In genomic region chr3:129597087-129597791, GRCh38 we compare ENCODE assay signal across 11 cellular contexts. TPM values are rescaled to one million over a fixed set of nuclear protein-coding genes. Genes with fewer than 3 reads are reported as not detected.
A peak's percentile ranks its signal among the peaks of the same experiment; 100 is the strongest.
DNase-seq lines count a peak whose midpoint lies in the region; ATAC-seq, FAIRE-seq and TF ChIP-seq lines count a peak whose summit lies in the region.
"Had no signal": no experiment of that assay in that cellular context is flagged by ENCODE, and none has a peak within 500 bp of the region (broad histone marks: within the 10 kb centered on the region; RNA-seq: fewer than 3 reads in every experiment).

No MANE protein-coding gene starts in this region.

- H3K79me2 ChIP-seq in H1 (ENCODE audit: control insufficient read depth in 1 of 2, insufficient read depth in 2 of 2, low read length in 2 of 2) = peaks cover 0 to 21% of the 10 kb centered on the region in 2 experiments; a peak in 2 of 4 replicates

- H3K9me3 ChIP-seq in H1 (ENCODE audit: insufficient read depth in 2 of 2, low read depth in 1 of 2, low read length in 1 of 2) (no peaks in the 10 kb centered on the region), mucosa of rectum (ENCODE audit: control insufficient read depth in 2 of 2, low read length in 2 of 2) (no peaks in the 10 kb centered on the region), vagina (no peaks in the 10 kb centered on the region)

- H2AFZ ChIP-seq in H1 (ENCODE audit: low read length) = no peak overlapping the region

- H2BK120ac ChIP-seq in H1 (replicated peaks; ENCODE audit: low read depth, low read length) = no peak overlapping the region

- peak overlapping the region; percentile 46 for H4K91ac ChIP-seq in H1 (replicated peaks; ENCODE audit: insufficient read length, low read length)

- no peak overlapping the region for H4K5ac ChIP-seq in H1 (ENCODE audit: insufficient read length, low read depth, low read length)

- POLR2A ChIA-PET in H1 (lab: Charles Lee; ENCODE audit: partially characterized antibody) = interaction anchor here (1.2 to 2.7 kb wide), 4 partner anchors 10 to 60 kb away, joined by 5 to 17 read pairs (median 7); partner anchors contain the start of gene PLXND1

- no peak for TF ChIP-seq RAD21 in H1 (IDR thresholded peaks at IDR 0.05 in 1 of 2, conservative IDR thresholded peaks at IDR 0.05 in 1 of 2; ENCODE audit: low read depth in 2 of 2, low read length in 2 of 2)

- no peak overlapping the region for H3K9ac ChIP-seq in H1 (replicated peaks in 1 of 4; ENCODE audit: extremely low read depth in 1 of 4, low read depth in 3 of 4, low read length in 3 of 4)
- peak overlapping the region in 1 of 2 donors; percentile 49 for H3K9ac ChIP-seq in mucosa of rectum (ENCODE audit: low read depth in 1 of 2, low read length in 2 of 2)

- H3K4ac ChIP-seq in H1 (replicated peaks; ENCODE audit: insufficient read length, low read depth, low read length) = no peak overlapping the region

- DNase-seq in Right ventricle myocardium inferior (ENCODE audit: missing footprints) (no peak), cardiac septum (ENCODE audit: low spot score) (no peak), H1 (ENCODE audit: low read depth in 1 of 2, low spot score in 2 of 2) (no peak), vagina (ENCODE audit: extremely low spot score in 2 of 2) (no peak), ACHN (no peak)
- DNase-seq: SW 1271 had no signal

- H3K23ac ChIP-seq in H1 (ENCODE audit: insufficient read length) = no peak overlapping the region

- H3K56ac ChIP-seq in H1 (replicated peaks; ENCODE audit: insufficient read length, low read depth, low read length) = no peak overlapping the region

- H3K18ac ChIP-seq in H1 (ENCODE audit: extremely low read depth, low read length) = no peak overlapping the region; the same call in 1 of the 2 replicates

- H3K27ac ChIP-seq in H1 (ENCODE audit: low read depth, low read length) (no peak overlapping the region), mucosa of rectum (ENCODE audit: low read depth in 2 of 2, low read length in 2 of 2) (peak overlapping the region; percentile 60 to 83), vagina (peak overlapping the region; percentile 91)

- peak overlapping the region; percentile 55; the same call in 1 of the 2 replicates for H2AK5ac ChIP-seq in H1 (ENCODE audit: low read depth, low read length)

- CTCF ChIA-PET in H1 (lab: Charles Lee; ENCODE audit: partially characterized antibody) = interaction anchor here (0.6 to 1.9 kb wide), 7 partner anchors 25 to 344 kb away, joined by 3 to 6 read pairs (median 4); no protein-coding TSS in a partner anchor

- no peak overlapping the region for H2BK20ac ChIP-seq in H1 (ENCODE audit: low read length)

- peaks cover 6% of the 10 kb centered on the region for H3K79me1 ChIP-seq in H1 (ENCODE audit: low read depth, low read length)

- H3K36me3 ChIP-seq in H1 (ENCODE audit: control insufficient read depth in 2 of 4, insufficient read depth in 4 of 4, low read length in 3 of 4) = no peaks in the 10 kb centered on the region
- no peaks in the 10 kb centered on the region for H3K36me3 ChIP-seq in mucosa of rectum (ENCODE audit: control insufficient read depth in 2 of 2, insufficient read depth in 2 of 2, low read length in 2 of 2)
- H3K36me3 ChIP-seq in vagina = no peaks in the 10 kb centered on the region

- H4K8ac ChIP-seq in H1 (ENCODE audit: extremely low read depth, insufficient read depth, low read length) = no peak overlapping the region

- H3K27me3 ChIP-seq in H1 (replicated peaks in 1 of 4; ENCODE audit: control insufficient read depth in 3 of 4, extremely low read depth in 1 of 4, insufficient read depth in 3 of 4, low read length in 3 of 4) (no peaks in the 10 kb centered on the region), mucosa of rectum (ENCODE audit: control insufficient read depth in 2 of 2, insufficient read depth in 2 of 2, low read length in 2 of 2) (no peaks in the 10 kb centered on the region), vagina (no peaks in the 10 kb centered on the region)

- no peaks in the 10 kb centered on the region for H4K20me1 ChIP-seq in H1 (replicated peaks in 1 of 2; ENCODE audit: control insufficient read depth in 1 of 2, insufficient read depth in 2 of 2, low read length in 2 of 2)

- FAIRE-seq in H1 (lab: Jason Lieb, UNC) = no peak

- peak overlapping the region; percentile 52; the same call in 1 of the 2 replicates for H2BK5ac ChIP-seq in H1 (ENCODE audit: low read depth, low read length)

- peaks cover 18 to 63% (median 55%) of the 10 kb centered on the region in 4 experiments for H3K4me1 ChIP-seq in H1 (replicated peaks in 1 of 4; ENCODE audit: control insufficient read depth in 3 of 4, insufficient read depth in 4 of 4, low read length in 3 of 4)
- peaks cover 35 to 47% of the 10 kb centered on the region in 2 donors for H3K4me1 ChIP-seq in mucosa of rectum (ENCODE audit: control insufficient read depth in 2 of 2, insufficient read depth in 2 of 2, low read length in 2 of 2)
- H3K4me1 ChIP-seq in vagina = peaks cover 98% of the 10 kb centered on the region

- H2BK15ac ChIP-seq in H1 (ENCODE audit: low read length) = no peak overlapping the region

- intact Hi-C loops in Right ventricle myocardium inferior (cut with DNase I) (loop anchor here (2.0 kb wide), 1 partner anchor 30 kb away; no protein-coding TSS in a partner anchor), cardiac septum (cut with DNase I) (no loop called here), vagina (cut with DNase I) (no loop called here)

- TF ChIP-seq POLR2A in H1 (IDR thresholded peaks at IDR 0.05; ENCODE audit: control extremely low read depth in 1 of 2, low read depth in 2 of 2, low read length in 2 of 2) = no peak
- TF ChIP-seq POLR2A in vagina (IDR thresholded peaks at IDR 0.05) = no peak

- no peak overlapping the region for H3K14ac ChIP-seq in H1 (ENCODE audit: insufficient read length)

- ATAC-seq in Right ventricle myocardium inferior (peak; percentile 7), GM19035 (IDR thresholded peaks at IDR 0.05; ENCODE audit: unreplicated experiment) (no peak), HG03354 (IDR thresholded peaks at IDR 0.05; ENCODE audit: poor library complexity, severe bottlenecking, unreplicated experiment) (no peak)

- TF ChIP-seq CTCF in H1 (IDR thresholded peaks at IDR 0.05; ENCODE audit: control extremely low read depth in 1 of 3, insufficient read depth in 1 of 3, low read depth in 1 of 3, low read length in 3 of 3) = no peak
- TF ChIP-seq CTCF in vagina (IDR thresholded peaks at IDR 0.05) = no peak

- in situ Hi-C loops in ACHN (cut with HindIII; ENCODE audit: low pct_ligation_motif_present, low pct_unique_long_range_greater_than_20kb, low sequenced_read_pairs) = no loop called here

- no peak overlapping the region for H3K4me3 ChIP-seq in H1 (ENCODE audit: extremely low read depth in 1 of 4, insufficient read depth in 2 of 4, low read depth in 3 of 4, low read length in 4 of 4)
- H3K4me3 ChIP-seq in mucosa of rectum (ENCODE audit: low read length in 2 of 2) = no peak overlapping the region
- H3K4me3 ChIP-seq in vagina = peak overlapping the region; percentile 4 to 32

- TF ChIP-seq EP300 in H1 (IDR thresholded peaks at IDR 0.05; ENCODE audit: borderline replicate concordance in 1 of 2, low read depth in 2 of 2, low read length in 2 of 2) = no peak

- no peaks in the 10 kb centered on the region; the same call in 1 of the 2 replicates for H3K23me2 ChIP-seq in H1 (ENCODE audit: low read depth, low read length)

- no peak overlapping the region for H2BK12ac ChIP-seq in H1 (ENCODE audit: low read depth, low read length)

- 85% methylated on average over 24 of the region's 24 CpGs; no CpG with 5 or more reads in 1 of the 2 experiments for WGBS in H1 (ENCODE audit: extremely low coverage in 1 of 2, insufficient coverage in 1 of 2, insufficient read length in 1 of 2, insufficient replicate concordance in 2 of 2, low coverage in 1 of 2, low lambda C conversion rate in 2 of 2, missing lambda C conversion rate in 1 of 2), 2 experiments

- no peak overlapping the region for H3K4me2 ChIP-seq in H1 (ENCODE audit: insufficient read depth in 1 of 2, low read depth in 2 of 2, low read length in 2 of 2)

TF ChIP-seq in H1, 55 proteins besides CTCF, POLR2A, EP300 and RAD21 (continues in another document):
- TF ChIP-seq CBX8 (IDR thresholded peaks at IDR 0.05; ENCODE audit: borderline replicate concordance, low read depth, low read length) (no peak), NRF1 (IDR thresholded peaks at IDR 0.05; ENCODE audit: low read depth, low read length) (no peak), TAF7 (optimal IDR thresholded peaks at IDR 0.05; ENCODE audit: borderline replicate concordance, low read depth, low read length) (no peak), JUND (IDR thresholded peaks at IDR 0.05; ENCODE audit: low read length) (no peak), GTF2F1 (IDR thresholded peaks at IDR 0.05; ENCODE audit: borderline replicate concordance, low read depth, low read length) (no peak), SP4 (IDR thresholded peaks at IDR 0.05; ENCODE audit: low read length) (no peak), RFX5 (IDR thresholded peaks at IDR 0.05; ENCODE audit: borderline replicate concordance, low read depth, low read length) (no peak), RBBP5 (IDR thresholded peaks at IDR 0.05; ENCODE audit: borderline replicate concordance, low read depth, low read length) (no peak), GABPA (IDR thresholded peaks at IDR 0.05; ENCODE audit: borderline replicate concordance, insufficient read depth, low read length) (no peak)

RNA-seq across cellular contexts. Expression of gene PLXND1, which starts 9.2 kb away (rescaled TPM):
- total RNA-seq in Right ventricle myocardium inferior (66.3 TPM), cardiac septum (54.8 TPM), vagina (96.5 TPM)
- 60.2 and 66.4 TPM in 2 replicates for total RNA-seq in H1 (2021; fragmentation: NEBNext Ultra II Directional; extraction: Animal tissue kit (Norgen Biotek cat#: 25700))
- 17.7 and 21.7 TPM in 2 replicates for polyA plus RNA-seq in H1 (2011; rRNA removed)
- 18.6 TPM for polyA plus RNA-seq in H1 (2011; cell fraction: cytosol; rRNA removed)
- polyA plus RNA-seq in H1 (2011; cell fraction: nucleus; rRNA removed) = 82.4 TPM
- polyA plus RNA-seq in H1 (2012, experiment 1 of 2) = 31.8 to 69.1 TPM (median 54.8 TPM) in 4 replicates
- 41.9 TPM for polyA plus RNA-seq in H1 (2012, experiment 2 of 2)
- 103 TPM for polyA plus RNA-seq in H1 (2013, experiment 1 of 2)
- polyA plus RNA-seq in H1 (2013, experiment 2 of 2) = 99.8 TPM
- polyA minus RNA-seq in H1 (2011; rRNA and poly(A)+ RNA removed) = 28.1 and 28.5 TPM in 2 replicates
- polyA minus RNA-seq in H1 (2011; cell fraction: cytosol; rRNA and poly(A)+ RNA removed) = 23.0 TPM
- polyA minus RNA-seq in H1 (2011; cell fraction: nucleus; rRNA and poly(A)+ RNA removed) = 22.9 TPM

RNA-seq across cellular contexts. Expression of gene H1-8, which starts 54.3 kb away (rescaled TPM):
- not detected for total RNA-seq in Right ventricle myocardium inferior
- not detected for total RNA-seq in cardiac septum
- total RNA-seq in H1 (2021; fragmentation: NEBNext Ultra II Directional; extraction: Animal tissue kit (Norgen Biotek cat#: 25700)) = not detected in 2 replicates
- not detected in 2 replicates for polyA plus RNA-seq in H1 (2011; rRNA removed)
- polyA plus RNA-seq in H1 (2011; cell fraction: cytosol; rRNA removed) = not detected
- polyA plus RNA-seq in H1 (2011; cell fraction: nucleus; rRNA removed) = not detected
- polyA plus RNA-seq in H1 (2012, experiment 1 of 2) = not detected in 4 replicates
- polyA plus RNA-seq in H1 (2012, experiment 2 of 2) = not detected
- not detected for polyA plus RNA-seq in H1 (2013, experiment 1 of 2)
- not detected for polyA plus RNA-seq in H1 (2013, experiment 2 of 2)
- not detected in 2 replicates for polyA minus RNA-seq in H1 (2011; rRNA and poly(A)+ RNA removed)
- not detected for polyA minus RNA-seq in H1 (2011; cell fraction: cytosol; rRNA and poly(A)+ RNA removed)
- polyA minus RNA-seq in H1 (2011; cell fraction: nucleus; rRNA and poly(A)+ RNA removed) = not detected
- not detected for total RNA-seq in vagina
- total RNA-seq: left lobe of liver had no signal
- polyA plus RNA-seq: IgD-negative memory B cell had no signal

Comparison
In these comparisons a context has a peak if more than half of its experiments do, and no peak if none do; other contexts are left out.
1. H3K4me3 ChIP-seq: peak in vagina (2 of 2); none in H1 (0 of 4) and mucosa of rectum (0 of 2).